ENCODE assay signal across 25 cellular contexts in genomic region chr10:43904831-43905230, GRCh38.
DNase-seq lines count a peak whose midpoint lies in the region; ATAC-seq and TF ChIP-seq lines count a peak whose summit lies in the region.
"Had no signal": no experiment of that assay in that cellular context is flagged by ENCODE, and none has a peak within 500 bp of the region (broad histone marks: within the 10 kb centered on the region; RNA-seq: fewer than 3 reads in every experiment).

No MANE protein-coding gene starts in this region.

- no peaks in the 10 kb centered on the region for H3K9me2 ChIP-seq in GM23248 (ENCODE audit: insufficient read depth)

- no peak overlapping the region for H2BK15ac ChIP-seq in neuronal stem cell (ENCODE audit: low read length)

- TF ChIP-seq CTCF in WTC11 (IDR thresholded peaks at IDR 0.05) = no peak
- TF ChIP-seq CTCF in mesothelial cell of epicardium (IDR thresholded peaks at IDR 0.05; ENCODE audit: unreplicated experiment) = no peak

- H3K36me3 Mint-ChIP-seq in WTC11 (no peaks in the 10 kb centered on the region), mesothelial cell of epicardium (no peaks in the 10 kb centered on the region)
- H3K36me3 Mint-ChIP-seq: stimulated activated memory B cell treated with anti-CD40 and anti-IgM and Interleukin-4, amounts not matched to agents 10 μg/mL and 1 μg/mL and 100 μg/mL, for 72 hours had no signal

- H3K27ac Mint-ChIP-seq in WTC11 (no peak overlapping the region), mesothelial cell of epicardium (no peak overlapping the region)
- H3K27ac Mint-ChIP-seq: activated B cell treated with CpG ODN at 0.5 μM for 24 hours; H9; stimulated activated memory B cell treated with anti-CD40 and anti-IgM and Interleukin-4, amounts not matched to agents 10 μg/mL and 1 μg/mL and 100 μg/mL, for 72 hours had no signal

- CTCF ChIA-PET in WTC11 (lab: Charles Lee) = interaction anchor here (0.7 to 2.2 kb wide), 2 partner anchors 215 to 235 kb away, joined by 5 to 9 read pairs; no protein-coding TSS in a partner anchor

- no peaks in the 10 kb centered on the region for H3F3A ChIP-seq in GM23248 (ENCODE audit: insufficient read depth)

- H4K8ac ChIP-seq in neuronal stem cell (ENCODE audit: low read depth, low read length) = no peak overlapping the region

- H3K23ac ChIP-seq in neuronal stem cell (ENCODE audit: low read depth, low read length, poor library complexity) = no peak overlapping the region

- in situ Hi-C loops in GM23248 (cut with MboI) = no loop called here

- POLR2A ChIA-PET in WTC11 (lab: Charles Lee) = interaction anchor here (0.7 kb wide), 1 partner anchor 123 kb away, joined by 5 read pairs; no protein-coding TSS in a partner anchor

- no peak overlapping the region for H3K4ac ChIP-seq in neuronal stem cell (ENCODE audit: low read length)

- peak; percentile 50 for ATAC-seq in WTC11
- peak; percentile 4 for ATAC-seq in Right ventricle myocardium superior (ENCODE audit: poor library complexity)
- ATAC-seq: esophagus mucosa; stimulated activated memory B cell treated with anti-CD40 and anti-IgM and Interleukin-4, amounts not matched to agents 10 μg/mL and 1 μg/mL and 100 μg/mL, for 72 hours had no signal

- H3K79me1 ChIP-seq in neuronal stem cell (ENCODE audit: low read depth, low read length) = no peaks in the 10 kb centered on the region

- H3K27me3 ChIP-seq in neuronal stem cell (ENCODE audit: control insufficient read depth in 3 of 3, insufficient read depth in 3 of 3, low read depth in 1 of 3, low read length in 3 of 3) (no peaks in the 10 kb centered on the region), GM23248 (replicated peaks; ENCODE audit: insufficient read depth) (no peaks in the 10 kb centered on the region)
- H3K27me3 ChIP-seq: BE2C, vagina had no signal

- H2BK12ac ChIP-seq in neuronal stem cell (ENCODE audit: low read length) = no peak overlapping the region

- no CpG with 5 or more reads among the region's 9 CpGs for WGBS in neuronal stem cell (ENCODE audit: extremely low coverage in 2 of 2, insufficient read length in 2 of 2, insufficient replicate concordance in 1 of 2), 2 donors
- WGBS in GM23248 (ENCODE audit: low coverage in 1 of 2, low lambda C conversion rate in 2 of 2, missing lambda C conversion rate in 2 of 2), 2 experiments = 76 to 80% methylated on average over 9 of the region's 9 CpGs

- no peak overlapping the region for H2AK5ac ChIP-seq in neuronal stem cell (ENCODE audit: low read depth, low read length)

- H3K27me3 Mint-ChIP-seq in WTC11 (ENCODE audit: low read depth) (no peaks in the 10 kb centered on the region), mesothelial cell of epicardium (ENCODE audit: low read depth) (peaks cover 10% of the 10 kb centered on the region)
- H3K27me3 Mint-ChIP-seq: stimulated activated memory B cell treated with anti-CD40 and anti-IgM and Interleukin-4, amounts not matched to agents 10 μg/mL and 1 μg/mL and 100 μg/mL, for 72 hours had no signal

- peaks cover 0 to 1% of the 10 kb centered on the region in 2 donors for H3K4me1 ChIP-seq in neuronal stem cell (ENCODE audit: control insufficient read depth in 2 of 2, insufficient read depth in 1 of 2, low read depth in 1 of 2, low read length in 2 of 2)
- H3K4me1 ChIP-seq in GM23248 (ENCODE audit: insufficient read depth) = 0 out of 2 replicates have a peak, but pooled peaks cover 15% of the 10 kb centered on the region

- no peak overlapping the region for H3K14ac ChIP-seq in neuronal stem cell (ENCODE audit: low read length)

- no peak overlapping the region for H2AFZ ChIP-seq in neuronal stem cell (ENCODE audit: low read length)
- H2AFZ ChIP-seq in GM23248 = no peak overlapping the region

- H4K91ac ChIP-seq in neuronal stem cell (ENCODE audit: low read depth, low read length, poor library complexity) = no peak overlapping the region

- H2BK5ac ChIP-seq in neuronal stem cell (ENCODE audit: low read length) = no peak overlapping the region

- H2BK120ac ChIP-seq in neuronal stem cell (ENCODE audit: low read depth, low read length) = no peak overlapping the region

- DNase-seq in Ammon's horn (ENCODE audit: low spot score) (peak; percentile 11), WTC11 (ENCODE audit: low spot score) (no peak), Right ventricle myocardium superior (peak; percentile 50), neuronal stem cell (ENCODE audit: low spot score) (no peak), cortex of kidney (lab: John Stamatoyannopoulos, UW) (no peak), mesothelial cell of epicardium (ENCODE audit: low spot score in 2 of 2, unreplicated experiment in 2 of 2) (no peak), GM23248 (no peak)
- DNase-seq in stimulated activated CD4-positive, alpha-beta T cell treated with anti-CD3 and anti-CD28 coated beads, Interleukin-4, amount 100 ng/mL, for 24 hours = no peak
- DNase-seq: activated B cell treated with CpG ODN at 0.5 μM for 24 hours; activated naive CD4-positive, alpha-beta T cell treated with anti-CD3 and anti-CD28 coated beads, Interleukin-2, amount 50 U/mL, for 16 hours; foreskin melanocyte; GF-D8; hippocampal formation; KG1; mucosa of descending colon; NCI-H748 treated with DMSO at 0.1 percent for 48 hours; OCI-M1; stimulated activated CD4-positive, alpha-beta T cell treated with anti-CD3 and anti-CD28 coated beads, Interleukin-1b, Interleukin-23, amount 100 ng/mL, for 48 hours had no signal

- H3K9ac ChIP-seq in neuronal stem cell (ENCODE audit: low read depth, low read length, poor library complexity) = no peak overlapping the region
- H3K9ac ChIP-seq in GM23248 = no peak overlapping the region

- no peak overlapping the region for H3K4me2 ChIP-seq in neuronal stem cell (ENCODE audit: insufficient read depth, low read length, poor library complexity, severe bottlenecking)
- no peak overlapping the region for H3K4me2 ChIP-seq in GM23248 (ENCODE audit: unreplicated experiment)

- H3K36me3 ChIP-seq in neuronal stem cell (replicated peaks in 1 of 2; ENCODE audit: control insufficient read depth in 2 of 2, insufficient read depth in 2 of 2, low read length in 2 of 2) (no peaks in the 10 kb centered on the region), GM23248 (ENCODE audit: low read depth) (no peaks in the 10 kb centered on the region)
- H3K36me3 ChIP-seq: BE2C, vagina had no signal

- H3K4me1 Mint-ChIP-seq in WTC11 (peaks cover 10% of the 10 kb centered on the region), mesothelial cell of epicardium (peaks cover 19% of the 10 kb centered on the region)
- H3K4me1 Mint-ChIP-seq: activated B cell treated with CpG ODN at 0.5 μM for 24 hours; neural crest cell; stimulated activated memory B cell treated with anti-CD40 and anti-IgM and Interleukin-4, amounts not matched to agents 10 μg/mL and 1 μg/mL and 100 μg/mL, for 72 hours had no signal

- H3K4me3 Mint-ChIP-seq in WTC11 = no peak overlapping the region
- H3K4me3 Mint-ChIP-seq in mesothelial cell of epicardium = no peak overlapping the region
- H3K4me3 Mint-ChIP-seq: activated B cell treated with CpG ODN at 0.5 μM for 24 hours; H9; neural crest cell; stimulated activated memory B cell treated with anti-CD40 and anti-IgM and Interleukin-4, amounts not matched to agents 10 μg/mL and 1 μg/mL and 100 μg/mL, for 72 hours had no signal

- intact Hi-C loops in Right ventricle myocardium superior (cut with DNase I) = loop anchor here (10.0 kb wide), 1 partner anchor 220 kb away; no protein-coding TSS in a partner anchor

- no peaks in the 10 kb centered on the region for H4K20me1 ChIP-seq in GM23248 (ENCODE audit: insufficient read depth)

- no peaks in the 10 kb centered on the region for H3K9me3 Mint-ChIP-seq in WTC11
- no peaks in the 10 kb centered on the region for H3K9me3 Mint-ChIP-seq in mesothelial cell of epicardium
- H3K9me3 Mint-ChIP-seq: activated B cell treated with CpG ODN at 0.5 μM for 24 hours; H9; neural crest cell; stimulated activated memory B cell treated with anti-CD40 and anti-IgM and Interleukin-4, amounts not matched to agents 10 μg/mL and 1 μg/mL and 100 μg/mL, for 72 hours had no signal

- H3K4me3 ChIP-seq in neuronal stem cell (ENCODE audit: low read length in 2 of 2) (no peak overlapping the region), GM23248 (no peak overlapping the region)
- H3K4me3 ChIP-seq: mucosa of descending colon, skin epidermis, vagina had no signal

- H3K27ac ChIP-seq in neuronal stem cell (replicated peaks; ENCODE audit: low read length) (no peak overlapping the region), GM23248 (no peak overlapping the region)

- H3K79me2 ChIP-seq in GM23248 (ENCODE audit: insufficient read depth) = no peaks in the 10 kb centered on the region

- peak overlapping the region; percentile 78 for H3K18ac ChIP-seq in neuronal stem cell (ENCODE audit: low read length)

- H3K9me3 ChIP-seq in neuronal stem cell (replicated peaks in 1 of 2; ENCODE audit: control insufficient read depth in 2 of 2, insufficient read depth in 1 of 2, low read depth in 1 of 2, low read length in 2 of 2) (no peaks in the 10 kb centered on the region), GM23248 (ENCODE audit: low read depth) (no peaks in the 10 kb centered on the region)
- H3K9me3 ChIP-seq: BE2C, mucosa of descending colon, vagina had no signal

TF ChIP-seq in WTC11, 78 proteins besides CTCF, POLR2A, EP300 and RAD21:
- TF ChIP-seq MLX (CRISPR knock-in tag; IDR thresholded peaks at IDR 0.05) = no peak
- TF ChIP-seq ETV6 (CRISPR knock-in tag; IDR thresholded peaks at IDR 0.05) = no peak
- TF ChIP-seq NFATC4 (CRISPR knock-in tag; IDR thresholded peaks at IDR 0.05) = no peak
- no peak for TF ChIP-seq NR1H2 (CRISPR knock-in tag; IDR thresholded peaks at IDR 0.05)

Comparison
In these comparisons a context has a peak if more than half of its experiments do, and no peak if none do; other contexts are left out.
1. DNase-seq: peak in Ammon's horn (single experiment) and Right ventricle myocardium superior (single experiment); none in WTC11 (single experiment), neuronal stem cell (single experiment), cortex of kidney (single experiment), mesothelial cell of epicardium (0 of 2), GM23248 (single experiment) and stimulated activated CD4-positive, alpha-beta T cell treated with anti-CD3 and anti-CD28 coated beads, Interleukin-4, amount 100 ng/mL, for 24 hours (single experiment).